In genomic region chr1:94737124-94737998, GRCh38 we compare ENCODE assay signal across 11 cellular contexts.
DNase-seq lines count a peak whose midpoint lies in the region; ATAC-seq and TF ChIP-seq lines count a peak whose summit lies in the region.
"Had no signal": no experiment of that assay in that cellular context is flagged by ENCODE, and none has a peak within 500 bp of the region (broad histone marks: within the 10 kb centered on the region; RNA-seq: fewer than 3 reads in every experiment).

No MANE protein-coding gene starts in this region.

- peaks cover 0 to 7% of the 10 kb centered on the region in 2 donors for H3K4me1 ChIP-seq in ascending aorta

- H3K36me3 ChIP-seq in ascending aorta, result no peaks in the 10 kb centered on the region

- intact Hi-C loops in Right ventricle myocardium superior (cut with DNase I), result no loop called here
- intact Hi-C loops in cardiac septum (cut with DNase I), result loop anchor here (5.0 kb wide), 2 partner anchors 65 to 195 kb away; partner anchors contain the start of gene F3
- intact Hi-C loops in ascending aorta (cut with DNase I), result loop anchor here (5.0 kb wide), 1 partner anchor 195 kb away; the partner anchor contains the start of gene F3

- ATAC-seq in Right ventricle myocardium superior (ENCODE audit: poor library complexity), result peak; percentile 27
- no peak for ATAC-seq in HG03520 (IDR thresholded peaks at IDR 0.05; ENCODE audit: unreplicated experiment)

- H3K27me3 ChIP-seq in ascending aorta, result no peaks in the 10 kb centered on the region

- H3K9me3 ChIP-seq in ascending aorta, result no peaks in the 10 kb centered on the region

- H3K4me3 ChIP-seq in fibroblast of mammary gland (ENCODE audit: control insufficient read depth, low read depth, low read length), result no peak overlapping the region
- no peak overlapping the region for H3K4me3 ChIP-seq in ascending aorta

- DNase-seq in Right ventricle myocardium superior (no peak), cardiac septum (ENCODE audit: low spot score) (no peak), RKO (ENCODE audit: low spot score) (peak; percentile 36), fibroblast of mammary gland (ENCODE audit: low read depth) (peak; percentile 69), ascending aorta (ENCODE audit: low spot score in 2 of 2) (no peak), HPDE6-E6E7 (ENCODE audit: extremely low spot score) (no peak)
- DNase-seq in activated CD8-positive, alpha-beta memory T cell treated with anti-CD3 and anti-CD28 coated beads, Interleukin-2, amount 50 U/mL, for 4 hours, result no peak
- DNase-seq: activated naive CD4-positive, alpha-beta T cell treated with anti-CD3 and anti-CD28 coated beads, Interleukin-2, amount 50 U/mL, for 16 hours; H7; NCI-H1930 had no signal

- no peak overlapping the region for H3K27ac ChIP-seq in ascending aorta

- TF ChIP-seq CTCF in fibroblast of mammary gland (conservative IDR thresholded peaks at IDR 0.05; ENCODE audit: control insufficient read depth, insufficient read depth, low read depth, low read length), result no peak
- no peak for TF ChIP-seq CTCF in ascending aorta (IDR thresholded peaks at IDR 0.05)

Comparison
In these comparisons a context has a peak if more than half of its experiments do, and no peak if none do; other contexts are left out.
1. DNase-seq: peak in RKO (single experiment) and fibroblast of mammary gland (single experiment); none in Right ventricle myocardium superior (single experiment), cardiac septum (single experiment), activated CD8-positive, alpha-beta memory T cell treated with anti-CD3 and anti-CD28 coated beads, Interleukin-2, amount 50 U/mL, for 4 hours (single experiment), ascending aorta (0 of 2) and HPDE6-E6E7 (single experiment).